In the genomic region with DNA sequence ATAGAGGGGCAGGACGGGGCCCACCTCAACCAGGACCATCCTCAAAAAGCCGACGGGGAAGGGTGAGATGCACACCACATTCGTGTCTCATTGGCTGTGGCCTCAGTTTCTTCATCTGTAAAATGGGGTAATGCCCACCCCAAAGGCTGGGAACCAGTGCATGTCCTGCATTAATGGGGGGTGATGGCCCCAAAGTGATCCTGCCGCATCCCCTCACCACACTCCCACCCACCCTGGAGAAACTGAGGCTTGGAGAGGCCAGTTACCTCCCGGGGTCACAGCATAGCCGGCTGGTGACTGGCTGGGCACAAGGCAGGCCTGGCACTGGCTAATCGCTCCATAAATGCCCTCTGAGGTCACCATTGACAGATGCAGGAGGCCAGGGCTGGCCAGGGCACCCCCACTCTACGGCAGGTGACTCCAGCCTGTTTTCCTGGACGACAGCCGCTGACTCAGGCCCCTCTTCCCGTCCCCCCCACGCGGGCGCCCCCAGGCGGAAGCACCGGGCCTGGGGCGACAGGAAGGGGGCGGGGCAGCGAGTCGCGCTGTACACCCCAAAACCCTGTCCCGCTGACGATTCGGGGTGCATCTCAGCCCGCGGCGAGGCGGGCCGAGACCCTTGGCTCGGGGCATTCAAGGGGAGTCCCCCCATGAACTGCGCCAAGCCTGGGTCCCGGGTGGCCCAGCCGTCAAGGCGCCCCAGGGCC, we compare ENCODE assay signal across 8 cellular contexts. TPM values are rescaled to one million over a fixed set of nuclear protein-coding genes. Genes with fewer than 3 reads are reported as not detected.
A peak's percentile ranks its signal among the peaks of the same experiment; 100 is the strongest.
DNase-seq lines count a peak whose midpoint lies in the region; ATAC-seq and TF ChIP-seq lines count a peak whose summit lies in the region.

No MANE protein-coding gene starts in this region.

- no peaks in the 10 kb centered on the region for H3K9me2 ChIP-seq in PC-3 (replicated peaks; ENCODE audit: low read length)

- peak overlapping the region; percentile 59 for H3K4me3 ChIP-seq in AG10803 (ENCODE audit: low read length)
- H3K4me3 ChIP-seq in PC-3 (ENCODE audit: low read length): peak overlapping the region; percentile 78; the same call in 1 of the 2 replicates

- DNase-seq in AG10803 (ENCODE audit: low read depth): peak; percentile 56
- peak; percentile 65 for DNase-seq in PC-3
- DNase-seq in activated gamma-delta T cell (lab: John Stamatoyannopoulos, UW): peak; percentile 75
- peak; percentile 85 for DNase-seq in Right ventricle myocardium superior
- peak; percentile 51 for DNase-seq in pons (ENCODE audit: low spot score)
- DNase-seq in NCI-H526 treated with DMSO at 0.1 percent for 48 hours (lab: John Stamatoyannopoulos, UW): no peak

- H3K27ac ChIP-seq in PC-3 (ENCODE audit: low read length): peak overlapping the region; percentile 88

- H3K4me1 ChIP-seq in PC-3 (ENCODE audit: insufficient read depth, low read length): peaks cover 36% of the 10 kb centered on the region

- H2AFZ ChIP-seq in PC-3 (ENCODE audit: low read length): no peak overlapping the region

- H3K27me3 ChIP-seq in PC-3 (ENCODE audit: low read length): no peaks in the 10 kb centered on the region

- peak overlapping the region; percentile 77 for H3K4me2 ChIP-seq in PC-3 (ENCODE audit: low read length)

- CTCF ChIA-PET in PC-3 (lab: Charles Lee): no interaction called here

- ATAC-seq in GM21723 (IDR thresholded peaks at IDR 0.05; ENCODE audit: unreplicated experiment) (peak; percentile 0), PC-3 (peak; percentile 21), Right ventricle myocardium superior (ENCODE audit: poor library complexity) (no peak), HG03439 (IDR thresholded peaks at IDR 0.05; ENCODE audit: unreplicated experiment) (no peak)

- H3K9me3 ChIP-seq in PC-3 (ENCODE audit: low read length): no peaks in the 10 kb centered on the region

- POLR2A ChIA-PET in PC-3 (lab: Charles Lee; ENCODE audit: unreplicated experiment): no interaction called here

- H3K9ac ChIP-seq in PC-3 (ENCODE audit: low read length): peak overlapping the region; percentile 86; the same call in 1 of the 2 replicates

- no peaks in the 10 kb centered on the region for H3F3A ChIP-seq in PC-3 (ENCODE audit: low read length, unreplicated experiment)

- intact Hi-C loops in PC-3 (cut with micrococcal nuclease) (no loop called here), Right ventricle myocardium superior (cut with DNase I) (no loop called here)

- TF ChIP-seq CTCF in AG10803 (conservative IDR thresholded peaks at IDR 0.05; ENCODE audit: low read length) (peak; percentile 37), PC-3 (conservative IDR thresholded peaks at IDR 0.05; ENCODE audit: low read depth, low read length) (peak; percentile 44)

- peaks cover 5% of the 10 kb centered on the region; the same call in 1 of the 2 replicates for H4K20me1 ChIP-seq in PC-3 (ENCODE audit: low read length)

- H3K79me2 ChIP-seq in PC-3 (ENCODE audit: low read length): peaks cover 50% of the 10 kb centered on the region

- no TSS peak for BruUV-seq in PC-3 (replicated peaks; lab: Mats Ljungman, UMichigan)

- H3K36me3 ChIP-seq in PC-3 (ENCODE audit: low read depth, low read length): peaks cover 12% of the 10 kb centered on the region

RNA-seq across cellular contexts. Expression of gene MIDN, which starts 0.5 kb away (rescaled TPM):
- total RNA-seq in PC-3 (2014; rRNA removed) (17.3 and 41.8 TPM in 2 replicates), Right ventricle myocardium superior (54.1 TPM)

RNA-seq across cellular contexts. Expression of gene ATP5F1D, which starts 6.3 kb away (rescaled TPM):
- 102 and 187 TPM in 2 replicates for total RNA-seq in PC-3 (2014; rRNA removed)
- total RNA-seq in Right ventricle myocardium superior: 692 TPM

RNA-seq across cellular contexts. Expression of gene CBARP, which starts 10.1 kb away (rescaled TPM):
- total RNA-seq in PC-3 (2014; rRNA removed): 3.3 and 6.3 TPM in 2 replicates
- 1.1 TPM for total RNA-seq in Right ventricle myocardium superior

RNA-seq across cellular contexts. Expression of gene CIRBP, which starts 21.2 kb away (rescaled TPM):
- total RNA-seq in PC-3 (2014; rRNA removed) (136 and 197 TPM in 2 replicates), Right ventricle myocardium superior (219 TPM)

RNA-seq across cellular contexts. Expression of gene FAM174C, which starts 27.4 kb away (rescaled TPM):
- total RNA-seq in PC-3 (2014; rRNA removed) (110 and 133 TPM in 2 replicates), Right ventricle myocardium superior (12.4 TPM)

Comparison
In these comparisons a context has a peak if more than half of its experiments do, and no peak if none do; other contexts are left out.
1. ATAC-seq: peak in GM21723 (single experiment) and PC-3 (single experiment); none in Right ventricle myocardium superior (single experiment) and HG03439 (single experiment).